10 cellular contexts compared by ENCODE assay signal in genomic region chr1:230167419-230167852, GRCh38.
DNase-seq lines count a peak whose midpoint lies in the region; ATAC-seq, FAIRE-seq and TF ChIP-seq lines count a peak whose summit lies in the region.
"Had no signal": no experiment of that assay in that cellular context is flagged by ENCODE, and none has a peak within 500 bp of the region (broad histone marks: within the 10 kb centered on the region; RNA-seq: fewer than 3 reads in every experiment).

No MANE protein-coding gene starts in this region.

- H4K20me1 ChIP-seq in astrocyte (ENCODE audit: insufficient read depth, low read length), result peaks cover 76% of the 10 kb centered on the region
- no peaks in the 10 kb centered on the region for H4K20me1 ChIP-seq in keratinocyte (ENCODE audit: control insufficient read depth, extremely low read depth, insufficient read depth, low read length)

- no peaks in the 10 kb centered on the region for H3K36me3 ChIP-seq in SJCRH30
- H3K36me3 ChIP-seq in astrocyte (ENCODE audit: insufficient read depth, low read length), result no peaks in the 10 kb centered on the region
- H3K36me3 ChIP-seq in keratinocyte (ENCODE audit: control insufficient read depth in 2 of 2, extremely low read depth in 1 of 2, insufficient read depth in 2 of 2, low read length in 2 of 2), result peaks cover 0 to 2% of the 10 kb centered on the region in 2 experiments

- H3K27me3 ChIP-seq in SJCRH30, result no peaks in the 10 kb centered on the region
- H3K27me3 ChIP-seq in astrocyte (ENCODE audit: insufficient read depth, low read length), result no peaks in the 10 kb centered on the region
- H3K27me3 ChIP-seq in keratinocyte (ENCODE audit: control insufficient read depth, extremely low read depth, insufficient read depth, low read length), result no peaks in the 10 kb centered on the region

- dilution Hi-C loops in keratinocyte (cut with MboI; ENCODE audit: extremely low pct_ligation_motif_present, low sequenced_read_pairs), result no loop called here

- H3K4me3 ChIP-seq in SJCRH30, result no peak overlapping the region
- no peak overlapping the region for H3K4me3 ChIP-seq in astrocyte (ENCODE audit: insufficient read depth, low read depth, low read length)
- H3K4me3 ChIP-seq in keratinocyte (ENCODE audit: control insufficient read depth in 2 of 3, extremely low read depth in 1 of 3, insufficient read depth in 2 of 3, low read depth in 1 of 3, low read length in 3 of 3), result no peak overlapping the region

- no peak for ATAC-seq in GM19395 (IDR thresholded peaks at IDR 0.05; ENCODE audit: unreplicated experiment)

- peak; percentile 72 for DNase-seq in DMS 273 (lab: John Stamatoyannopoulos, UW; ENCODE audit: unreplicated experiment)
- no peak for DNase-seq in DMS 273 treated with DMSO at 0.1 percent for 48 hours (lab: John Stamatoyannopoulos, UW)
- DNase-seq in HK-2 (ENCODE audit: unreplicated experiment), result peak; percentile 47
- DNase-seq in SJCRH30, result peak; percentile 38 to 72
- DNase-seq in astrocyte (ENCODE audit: low read depth), result peak; percentile 41
- DNase-seq in keratinocyte (ENCODE audit: low read depth, low spot score), result peak; percentile 17
- DNase-seq in stimulated activated naive CD4-positive, alpha-beta T cell (lab: John Stamatoyannopoulos, UW), result peak in 5 of 6 experiments; percentile 4 to 37 (median 13)

- H3K79me2 ChIP-seq in astrocyte (ENCODE audit: insufficient read depth, low read length) (peaks cover 86% of the 10 kb centered on the region), keratinocyte (ENCODE audit: control insufficient read depth, insufficient read depth, low read length) (peaks cover 84% of the 10 kb centered on the region)

- H2AFZ ChIP-seq in astrocyte (ENCODE audit: low read depth, low read length) (no peak overlapping the region), keratinocyte (ENCODE audit: control insufficient read depth, low read length) (no peak overlapping the region)

- H3K9me3 ChIP-seq in SJCRH30 (replicated peaks) (no peaks in the 10 kb centered on the region), astrocyte (ENCODE audit: insufficient read depth, low read depth, low read length) (no peaks in the 10 kb centered on the region), keratinocyte (ENCODE audit: control insufficient read depth, low read depth, low read length) (no peaks in the 10 kb centered on the region)

- H3K27ac Mint-ChIP-seq in astrocyte (ENCODE audit: unreplicated experiment), result no peak overlapping the region

- no peaks in the 10 kb centered on the region for H3K27me3 Mint-ChIP-seq in astrocyte (ENCODE audit: low read depth, unreplicated experiment)

- no peak for FAIRE-seq in astrocyte (lab: Jason Lieb, UNC)
- FAIRE-seq in keratinocyte (lab: Jason Lieb, UNC), result peak; percentile 75
- FAIRE-seq: A204.1, colon had no signal

- no peaks in the 10 kb centered on the region for H3K9me3 Mint-ChIP-seq in astrocyte (ENCODE audit: unreplicated experiment)

- no peak overlapping the region for H3K9ac ChIP-seq in astrocyte (ENCODE audit: low read length)
- no peak overlapping the region for H3K9ac ChIP-seq in keratinocyte (ENCODE audit: control insufficient read depth, extremely low read depth, insufficient read depth, low read length)

- H3K9me1 ChIP-seq in keratinocyte (ENCODE audit: control insufficient read depth, extremely low read depth, insufficient read depth, low read length), result no peaks in the 10 kb centered on the region

- H3K4me1 ChIP-seq in SJCRH30, result peaks cover 27% of the 10 kb centered on the region
- H3K4me1 ChIP-seq in astrocyte (ENCODE audit: insufficient read depth, low read length), result peaks cover 36% of the 10 kb centered on the region
- H3K4me1 ChIP-seq in keratinocyte (ENCODE audit: control insufficient read depth, extremely low read depth, insufficient read depth, low read length), result no peaks in the 10 kb centered on the region

- TF ChIP-seq CTCF in astrocyte (IDR thresholded peaks at IDR 0.05; ENCODE audit: insufficient read depth, low read depth, low read length) (peak; percentile 43), keratinocyte (optimal IDR thresholded peaks at IDR 0.05 in 1 of 3, IDR thresholded peaks at IDR 0.05 in 1 of 3, conservative IDR thresholded peaks at IDR 0.05 in 1 of 3; ENCODE audit: extremely low read depth in 1 of 3, insufficient read depth in 2 of 3, low read length in 3 of 3) (peak; percentile 51 to 88 (median 82))

- no peak overlapping the region for H3K4me3 Mint-ChIP-seq in astrocyte (ENCODE audit: unreplicated experiment)

- H3K27ac ChIP-seq in SJCRH30 (no peak overlapping the region), astrocyte (ENCODE audit: low read depth, low read length) (no peak overlapping the region), keratinocyte (ENCODE audit: control insufficient read depth, insufficient read depth, low read length) (no peak overlapping the region)

- H3K36me3 Mint-ChIP-seq in astrocyte (ENCODE audit: low read depth, unreplicated experiment), result peaks cover 15% of the 10 kb centered on the region

- no peak overlapping the region for H3K4me2 ChIP-seq in astrocyte (ENCODE audit: low read length)
- H3K4me2 ChIP-seq in keratinocyte (ENCODE audit: control insufficient read depth, extremely low read depth, insufficient read depth, low read depth, low read length), result no peak overlapping the region

- peaks cover 70% of the 10 kb centered on the region for H3K4me1 Mint-ChIP-seq in astrocyte (ENCODE audit: low read depth, unreplicated experiment)
